8 cellular contexts compared by ENCODE assay signal in the genomic region with DNA sequence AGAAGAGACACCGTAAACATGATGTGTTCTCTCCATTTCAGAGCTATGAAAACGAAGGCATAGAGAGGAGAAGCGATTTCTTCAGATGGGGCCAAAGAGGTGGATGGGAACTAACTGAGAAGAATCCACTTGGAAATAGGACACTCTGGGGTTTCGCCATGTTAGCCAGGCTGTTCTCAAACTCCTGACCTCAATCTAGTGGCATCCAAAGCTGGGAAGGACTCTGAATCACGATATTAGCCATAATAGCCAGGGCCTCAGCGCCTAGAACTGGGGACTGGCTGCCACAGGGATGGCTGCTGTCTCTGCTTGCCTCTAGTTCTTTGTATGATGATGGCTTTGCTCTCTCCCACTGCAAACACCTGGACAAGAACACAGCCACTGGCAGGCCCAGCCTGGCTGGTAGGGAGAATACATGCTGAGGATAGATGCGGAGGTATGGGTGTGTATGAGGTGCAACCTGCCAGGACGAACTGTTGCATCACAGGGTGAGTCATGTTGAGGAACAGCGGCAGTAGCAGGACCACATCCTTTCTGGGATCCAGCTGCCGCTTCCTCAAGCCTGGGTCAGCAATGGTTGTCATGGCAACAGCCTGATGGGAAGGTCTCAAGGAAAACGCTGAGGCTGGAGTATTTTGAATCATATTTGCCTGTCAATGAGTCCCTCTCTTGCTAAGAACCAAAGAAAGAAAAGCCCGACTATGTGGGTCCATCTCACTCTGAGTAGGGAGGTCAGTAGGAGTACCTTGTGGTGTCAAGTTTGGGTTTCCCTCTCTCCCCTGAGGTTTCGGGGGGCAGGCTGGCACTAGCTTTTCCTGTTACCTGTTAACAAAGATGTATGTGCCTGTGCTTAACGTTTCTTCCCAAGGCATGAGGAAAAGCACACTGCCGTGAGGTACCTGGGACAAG. TPM values are rescaled to one million over a fixed set of nuclear protein-coding genes. Genes with fewer than 3 reads are reported as not detected.
A peak's percentile ranks its signal among the peaks of the same experiment; 100 is the strongest.
DNase-seq lines count a peak whose midpoint lies in the region; ATAC-seq, FAIRE-seq and TF ChIP-seq lines count a peak whose summit lies in the region.

No MANE protein-coding gene starts in this region.

- H3K27me3 ChIP-seq in Peyer's patch: no peaks in the 10 kb centered on the region
- no peaks in the 10 kb centered on the region for H3K27me3 ChIP-seq in bronchial epithelial cell (ENCODE audit: control insufficient read depth, insufficient read depth, low read length)

- peaks cover 37 to 42% of the 10 kb centered on the region in 2 donors for H3K27me3 Mint-ChIP-seq in natural killer cell (ENCODE audit: low read depth in 2 of 2)

- TF ChIP-seq POLR2A in Peyer's patch (IDR thresholded peaks at IDR 0.05): no peak

- H3K36me3 Mint-ChIP-seq in natural killer cell: no peaks in the 10 kb centered on the region

- H3K27ac Mint-ChIP-seq in natural killer cell: peak overlapping the region in 1 of 2 donors; percentile 29

- H3K36me3 ChIP-seq in Peyer's patch (no peaks in the 10 kb centered on the region), bronchial epithelial cell (ENCODE audit: control insufficient read depth, insufficient read depth, low read length) (no peaks in the 10 kb centered on the region)

- DNase-seq in A172 (ENCODE audit: low spot score) (peak; percentile 89), GM04504 (ENCODE audit: low read depth) (peak; percentile 59), Peyer's patch (peak in 2 of 3 donors; percentile 18 to 69), bronchial epithelial cell (ENCODE audit: low read depth) (peak; percentile 98), natural killer cell (no peak), D721Med (ENCODE audit: insufficient read length, low spot score) (no peak)

- FAIRE-seq in bronchial epithelial cell (lab: Jason Lieb, UNC) (peak; percentile 98), D721Med (lab: Jason Lieb, UNC) (no peak)

- H3K4me1 Mint-ChIP-seq in natural killer cell: peaks cover 14% of the 10 kb centered on the region in 2 donors

- ATAC-seq in natural killer cell (peak; percentile 26 to 62 (median 59)), HG03196 (IDR thresholded peaks at IDR 0.05; ENCODE audit: unreplicated experiment) (no peak), GM21576 (IDR thresholded peaks at IDR 0.05; ENCODE audit: unreplicated experiment) (no peak)

- TF ChIP-seq CTCF in Peyer's patch (IDR thresholded peaks at IDR 0.05) (no peak), bronchial epithelial cell (IDR thresholded peaks at IDR 0.05; ENCODE audit: insufficient read depth, low read length, severe bottlenecking) (no peak), natural killer cell (IDR thresholded peaks at IDR 0.05) (no peak), D721Med (IDR thresholded peaks at IDR 0.05; ENCODE audit: insufficient read depth, missing control alignments) (no peak)

- H3K4me3 Mint-ChIP-seq in natural killer cell: no peak overlapping the region

- no peak overlapping the region for H3K4me3 ChIP-seq in Peyer's patch
- H3K4me3 ChIP-seq in bronchial epithelial cell (ENCODE audit: low read depth, low read length): no peak overlapping the region

- no peak overlapping the region for H3K27ac ChIP-seq in Peyer's patch

- no peaks in the 10 kb centered on the region for H3K9me3 Mint-ChIP-seq in natural killer cell

- no peaks in the 10 kb centered on the region for H3K9me3 ChIP-seq in Peyer's patch

- intact Hi-C loops in natural killer cell (cut with micrococcal nuclease): no loop called here

- H3K4me1 ChIP-seq in Peyer's patch: no peaks in the 10 kb centered on the region

RNA-seq across cellular contexts. Expression of gene CCDC177, which starts 31.1 kb away (rescaled TPM):
- not detected in 2 replicates for total RNA-seq in A172 (2014; rRNA removed; shearing (Covaris generic))
- total RNA-seq in Peyer's patch (not detected), bronchial epithelial cell (not detected in 2 replicates), natural killer cell (not detected)

RNA-seq across cellular contexts. Expression of gene PLEKHD1, which starts 59.1 kb away (rescaled TPM):
- not detected in 2 replicates for total RNA-seq in A172 (2014; rRNA removed; shearing (Covaris generic))
- total RNA-seq in Peyer's patch: not detected
- total RNA-seq in bronchial epithelial cell: 0.26 TPM in 1 of 2 replicates, not detected in the other
- total RNA-seq in natural killer cell: 1 to 10 TPM in 1 of 3 donors, under 1 TPM in 2; 0.78 to 1.0 (median 0.93) TPM

Comparison
In these comparisons a context has a peak if more than half of its experiments do, and no peak if none do; other contexts are left out.
1. DNase-seq: peak in A172 (single experiment), GM04504 (single experiment), Peyer's patch (2 of 3) and bronchial epithelial cell (single experiment); none in natural killer cell (single experiment) and D721Med (single experiment).
2. ATAC-seq: peak in natural killer cell (3 of 3); none in HG03196 (single experiment) and GM21576 (single experiment).